ENCODE assay signal across 28 cellular contexts in the genomic region with DNA sequence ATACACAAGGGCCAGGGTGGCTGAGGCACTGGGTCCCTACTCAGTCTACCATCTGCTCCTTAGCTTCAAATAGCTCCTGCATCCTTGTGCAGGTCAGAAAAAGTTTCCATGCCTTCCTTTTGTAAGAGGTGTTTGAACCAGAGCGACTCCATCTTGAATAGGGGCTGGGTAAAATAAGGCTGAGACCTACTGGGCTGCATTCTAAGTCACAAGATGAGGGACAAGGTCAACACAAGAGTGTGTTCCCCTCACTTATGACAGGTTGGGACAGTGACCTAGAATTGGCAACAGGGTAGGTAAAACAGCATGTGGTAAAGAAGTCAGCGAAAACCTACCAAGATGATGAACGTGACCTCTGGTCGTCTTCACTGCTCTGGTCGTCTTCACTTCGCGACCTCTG.
"Had no signal": no experiment of that assay in that cellular context is flagged by ENCODE, and none has a peak within 500 bp of the region (broad histone marks: within the 10 kb centered on the region; RNA-seq: fewer than 3 reads in every experiment).

No MANE protein-coding gene starts in this region.

- H3K4me1 Mint-ChIP-seq: stimulated activated effector memory CD8-positive, alpha-beta T cell treated with anti-CD3 and anti-CD28 coated beads, Interleukin-12 subunit alpha, Interleukin-12 subunit beta, amount 100 ng/mL, for 72 hours; stimulated activated memory B cell treated with anti-CD40 and anti-IgM and Interleukin-4, amounts not matched to agents 10 μg/mL and 1 μg/mL and 100 μg/mL, for 72 hours; stimulated activated naive B cell treated with anti-CD40 and anti-IgM and Interleukin-4, amounts not matched to agents 10 μg/mL and 1 μg/mL and 100 μg/mL, for 72 hours; stimulated activated naive CD8-positive, alpha-beta T cell treated with anti-CD3 and anti-CD28 coated beads, Interleukin-15, amount 100 ng/mL, for 72 hours had no signal

- H3K27ac Mint-ChIP-seq: stimulated activated effector memory CD8-positive, alpha-beta T cell treated with anti-CD3 and anti-CD28 coated beads, Interleukin-12 subunit alpha, Interleukin-12 subunit beta, amount 100 ng/mL, for 72 hours; stimulated activated memory B cell treated with anti-CD40 and anti-IgM and Interleukin-4, amounts not matched to agents 10 μg/mL and 1 μg/mL and 100 μg/mL, for 72 hours; stimulated activated naive B cell treated with anti-CD40 and anti-IgM and Interleukin-4, amounts not matched to agents 10 μg/mL and 1 μg/mL and 100 μg/mL, for 72 hours; stimulated activated naive CD8-positive, alpha-beta T cell treated with anti-CD3 and anti-CD28 coated beads, Interleukin-15, amount 100 ng/mL, for 72 hours; stimulated activated naive CD8-positive, alpha-beta T cell treated with anti-CD3 and anti-CD28 coated beads, Interleukin-15, Interleukin-2, amounts not matched to agents 100 ng/mL and 50 ng/mL, for 24 hours; type B pancreatic cell had no signal

- H3K36me3 Mint-ChIP-seq: stimulated activated effector memory CD8-positive, alpha-beta T cell treated with anti-CD3 and anti-CD28 coated beads, Interleukin-12 subunit alpha, Interleukin-12 subunit beta, amount 100 ng/mL, for 72 hours; stimulated activated memory B cell treated with anti-CD40 and anti-IgM and Interleukin-4, amounts not matched to agents 10 μg/mL and 1 μg/mL and 100 μg/mL, for 72 hours; stimulated activated naive B cell treated with anti-CD40 and anti-IgM and Interleukin-4, amounts not matched to agents 10 μg/mL and 1 μg/mL and 100 μg/mL, for 72 hours; type B pancreatic cell had no signal

- H3K9me3 ChIP-seq: stomach, suprapubic skin, testis, thoracic aorta, thyroid gland, tibial artery, tibial nerve, upper lobe of left lung, upper lobe of right lung, uterus, vagina had no signal

- ATAC-seq: stimulated activated effector memory CD8-positive, alpha-beta T cell treated with anti-CD3 and anti-CD28 coated beads, Interleukin-12 subunit alpha, Interleukin-12 subunit beta, amount 100 ng/mL, for 72 hours; stimulated activated memory B cell treated with anti-CD40 and anti-IgM and Interleukin-4, amounts not matched to agents 10 μg/mL and 1 μg/mL and 100 μg/mL, for 72 hours; stimulated activated naive B cell treated with anti-CD40 and anti-IgM and Interleukin-4, amounts not matched to agents 10 μg/mL and 1 μg/mL and 100 μg/mL, for 72 hours; stimulated activated naive CD8-positive, alpha-beta T cell treated with anti-CD3 and anti-CD28 coated beads, Interleukin-15, amount 100 ng/mL, for 72 hours; stimulated activated naive CD8-positive, alpha-beta T cell treated with anti-CD3 and anti-CD28 coated beads, Interleukin-15, Interleukin-2, amounts not matched to agents 100 U/mL and 50 U/mL, for 24 hours; upper lobe of right lung had no signal

- DNase-seq: stimulated activated CD4-positive, alpha-beta T cell treated with anti-CD3 and anti-CD28 coated beads, Interleukin-2, amount 100 ng/mL, for 24 hours; stimulated activated CD4-positive, alpha-beta T cell treated with anti-CD3 and anti-CD28 coated beads, Interleukin-2, amount 100 ng/mL, for 48 hours; stimulated activated CD4-positive, alpha-beta T cell treated with anti-CD3 and anti-CD28 coated beads, Interleukin-4, amount 100 ng/mL, for 1 hour; stimulated activated CD4-positive, alpha-beta T cell treated with anti-CD3 and anti-CD28 coated beads, Interleukin-4, amount 100 ng/mL, for 24 hours; stimulated activated CD4-positive, alpha-beta T cell treated with anti-CD3 and anti-CD28 coated beads, Interleukin-4, amount 100 ng/mL, for 4 hours; stimulated activated CD8-positive, alpha-beta memory T cell treated with anti-CD3 and anti-CD28 coated beads, Interleukin-4, amount 100 ng/mL, for 48 hours; stimulated activated naive B cell treated with anti-CD40 and anti-IgM and Interleukin-4, amounts not matched to agents 10 μg/mL and 1 μg/mL and 100 μg/mL, for 72 hours; stimulated activated naive CD4-positive, alpha-beta T cell; stimulated activated naive CD4-positive, alpha-beta T cell treated with Interleukin-2 at 50 U/mL for 16 hours; stimulated activated naive CD8-positive, alpha-beta T cell treated with anti-CD3 and anti-CD28 coated beads, Interleukin-15, amount 100 ng/mL, for 72 hours; stimulated activated naive CD8-positive, alpha-beta T cell treated with anti-CD3 and anti-CD28 coated beads, Interleukin-15, Interleukin-2, amounts not matched to agents 100 U/mL and 50 U/mL, for 24 hours; stomach; substantia nigra; testis; thyroid gland; tibial artery; upper lobe of left lung; upper lobe of right lung; uterus had no signal

- H3K9me3 Mint-ChIP-seq: stimulated activated effector memory CD8-positive, alpha-beta T cell treated with anti-CD3 and anti-CD28 coated beads, Interleukin-12 subunit alpha, Interleukin-12 subunit beta, amount 100 ng/mL, for 72 hours; stimulated activated naive B cell treated with anti-CD40 and anti-IgM and Interleukin-4, amounts not matched to agents 10 μg/mL and 1 μg/mL and 100 μg/mL, for 72 hours; stimulated activated naive CD8-positive, alpha-beta T cell treated with anti-CD3 and anti-CD28 coated beads, Interleukin-15, amount 100 ng/mL, for 72 hours; stimulated activated naive CD8-positive, alpha-beta T cell treated with anti-CD3 and anti-CD28 coated beads, Interleukin-15, Interleukin-2, amounts not matched to agents 100 ng/mL and 50 ng/mL, for 24 hours; type B pancreatic cell had no signal

- H3K36me3 ChIP-seq: stomach, suprapubic skin, thoracic aorta, thyroid gland, tibial artery, tibial nerve, upper lobe of left lung, upper lobe of right lung, uterus, vagina had no signal

- H3K27me3 ChIP-seq: stomach, suprapubic skin, testis, thyroid gland, tibial artery, tibial nerve, upper lobe of left lung, upper lobe of right lung, uterus, vagina had no signal

- H3K4me1 ChIP-seq: stomach, suprapubic skin, testis, tibial nerve, upper lobe of left lung, upper lobe of right lung, uterus had no signal

- H3K4me3 Mint-ChIP-seq: stimulated activated effector memory CD8-positive, alpha-beta T cell treated with anti-CD3 and anti-CD28 coated beads, Interleukin-12 subunit alpha, Interleukin-12 subunit beta, amount 100 ng/mL, for 72 hours; stimulated activated memory B cell treated with anti-CD40 and anti-IgM and Interleukin-4, amounts not matched to agents 10 μg/mL and 1 μg/mL and 100 μg/mL, for 72 hours; stimulated activated naive B cell treated with anti-CD40 and anti-IgM and Interleukin-4, amounts not matched to agents 10 μg/mL and 1 μg/mL and 100 μg/mL, for 72 hours; stimulated activated naive CD8-positive, alpha-beta T cell treated with anti-CD3 and anti-CD28 coated beads, Interleukin-15, amount 100 ng/mL, for 72 hours; stimulated activated naive CD8-positive, alpha-beta T cell treated with anti-CD3 and anti-CD28 coated beads, Interleukin-15, Interleukin-2, amounts not matched to agents 100 ng/mL and 50 ng/mL, for 24 hours; type B pancreatic cell had no signal

- H3K27ac ChIP-seq: stomach, suprapubic skin, testis, thoracic aorta, thyroid gland, tibial artery, tibial nerve, upper lobe of left lung, upper lobe of right lung, uterus, vagina had no signal

- H3K27me3 Mint-ChIP-seq: stimulated activated memory B cell treated with anti-CD40 and anti-IgM and Interleukin-4, amounts not matched to agents 10 μg/mL and 1 μg/mL and 100 μg/mL, for 72 hours; stimulated activated naive B cell treated with anti-CD40 and anti-IgM and Interleukin-4, amounts not matched to agents 10 μg/mL and 1 μg/mL and 100 μg/mL, for 72 hours; stimulated activated naive CD8-positive, alpha-beta T cell treated with anti-CD3 and anti-CD28 coated beads, Interleukin-15, amount 100 ng/mL, for 72 hours; type B pancreatic cell had no signal

- FAIRE-seq: urothelium cell line had no signal

- H3K4me3 ChIP-seq: stomach, suprapubic skin, testis, thoracic aorta, thyroid gland, tibial artery, tibial nerve, upper lobe of left lung, upper lobe of right lung, uterus, vagina had no signal
